8 cellular contexts compared by ENCODE assay signal in the genomic region with DNA sequence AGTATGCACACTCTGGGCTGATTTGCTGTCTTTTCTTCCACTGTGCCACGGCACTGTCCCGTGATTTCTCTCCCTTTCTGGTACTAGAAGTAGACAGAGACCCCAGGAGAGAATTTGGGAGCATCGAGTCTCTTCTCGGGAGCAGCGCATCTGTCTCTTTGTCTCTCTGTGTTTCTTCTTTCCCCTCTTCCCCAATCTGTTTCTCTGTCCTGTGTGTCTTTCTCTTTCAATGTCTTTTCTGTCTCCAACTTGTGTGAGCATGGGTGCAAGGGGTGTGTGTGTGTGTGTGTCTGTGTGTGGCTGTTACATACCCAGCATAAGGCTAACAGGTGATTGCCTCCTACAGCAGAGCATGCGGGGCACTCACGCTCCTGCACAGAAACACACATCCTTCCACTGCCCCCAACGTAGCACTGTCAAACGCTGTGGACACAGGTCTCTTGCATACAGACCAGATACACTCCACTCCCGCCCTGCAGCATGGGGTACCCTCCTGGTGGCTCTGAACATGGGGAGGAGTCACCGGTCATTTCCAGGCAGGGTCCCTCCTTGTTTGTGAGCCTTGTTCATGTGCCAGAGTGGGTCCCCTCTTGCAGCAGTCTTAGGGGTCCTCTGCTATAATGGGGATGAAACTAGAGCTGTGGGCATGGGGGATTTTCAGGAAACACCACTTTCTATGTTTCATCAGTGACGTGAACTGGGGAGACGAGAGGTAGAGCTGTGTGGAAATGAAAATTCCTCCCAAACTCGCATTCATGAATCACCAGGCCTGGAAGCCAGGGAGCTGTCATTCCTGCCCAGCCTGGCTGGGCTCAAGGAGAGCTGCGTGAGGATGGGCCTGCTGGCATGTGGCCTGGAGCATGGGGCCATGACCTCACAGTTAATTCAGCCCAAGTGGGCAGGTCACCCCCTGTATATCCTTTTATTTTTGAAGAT. TPM values are rescaled to one million over a fixed set of nuclear protein-coding genes. Genes with fewer than 3 reads are reported as not detected.
DNase-seq lines count a peak whose midpoint lies in the region; ATAC-seq and TF ChIP-seq lines count a peak whose summit lies in the region.

No MANE protein-coding gene starts in this region.

- no peaks in the 10 kb centered on the region for H3K36me3 ChIP-seq in colonic mucosa
- no peaks in the 10 kb centered on the region for H3K36me3 ChIP-seq in mucosa of rectum (ENCODE audit: control insufficient read depth in 2 of 2, insufficient read depth in 2 of 2, low read length in 2 of 2)
- H3K36me3 ChIP-seq in effector memory CD4-positive, alpha-beta T cell (ENCODE audit: control insufficient read depth, insufficient read depth, low read length): no peaks in the 10 kb centered on the region

- DNase-seq in AG08396 (ENCODE audit: low spot score) (peak; percentile 93), LHCN-M2 (ENCODE audit: low read depth) (peak; percentile 91), colonic mucosa (no peak)
- DNase-seq in activated effector memory CD4-positive, alpha-beta T cell treated with anti-CD3 and anti-CD28 coated beads, Interleukin-2, amount 50 U/mL, for 16 hours: no peak
- no peak for DNase-seq in effector memory CD4-positive, alpha-beta T cell

- H3K9me3 ChIP-seq in colonic mucosa: no peaks in the 10 kb centered on the region
- no peaks in the 10 kb centered on the region for H3K9me3 ChIP-seq in mucosa of rectum (ENCODE audit: control insufficient read depth in 2 of 2, low read length in 2 of 2)
- no peaks in the 10 kb centered on the region for H3K9me3 ChIP-seq in effector memory CD4-positive, alpha-beta T cell (ENCODE audit: control insufficient read depth, low read length)

- ATAC-seq in GM19463 (IDR thresholded peaks at IDR 0.05; ENCODE audit: unreplicated experiment) (no peak), HG02759 (IDR thresholded peaks at IDR 0.05; ENCODE audit: unreplicated experiment) (no peak)

- no peak for TF ChIP-seq CTCF in colonic mucosa (IDR thresholded peaks at IDR 0.05)

- H3K27me3 ChIP-seq in colonic mucosa (peaks cover 12% of the 10 kb centered on the region), mucosa of rectum (ENCODE audit: control insufficient read depth in 2 of 2, insufficient read depth in 2 of 2, low read length in 2 of 2) (peaks cover 8 to 32% of the 10 kb centered on the region in 2 donors)
- H3K27me3 ChIP-seq in effector memory CD4-positive, alpha-beta T cell (replicated peaks; ENCODE audit: control insufficient read depth, insufficient read depth, low read length, poor library complexity, severe bottlenecking): peaks cover 10% of the 10 kb centered on the region

- H3K4me3 ChIP-seq in colonic mucosa (peak overlapping the region; percentile 26), mucosa of rectum (ENCODE audit: low read length in 2 of 2) (peak overlapping the region; percentile 35 to 45)
- H3K4me3 ChIP-seq in effector memory CD4-positive, alpha-beta T cell (ENCODE audit: insufficient read depth, low read depth, low read length, poor library complexity, severe bottlenecking): no peak overlapping the region

- H3K9ac ChIP-seq in colonic mucosa (ENCODE audit: low read depth in 2 of 2, low read length in 2 of 2) (peak overlapping the region; percentile 21 to 66), mucosa of rectum (ENCODE audit: low read depth in 1 of 2, low read length in 2 of 2) (peak overlapping the region in 1 of 2 donors; percentile 6)

- H3K27ac ChIP-seq in colonic mucosa (peak overlapping the region; percentile 55), mucosa of rectum (ENCODE audit: low read depth in 2 of 2, low read length in 2 of 2) (peak overlapping the region; percentile 32 to 37)
- no peak overlapping the region for H3K27ac ChIP-seq in effector memory CD4-positive, alpha-beta T cell (ENCODE audit: insufficient read depth, low read length, poor library complexity, severe bottlenecking)

- H3K4me1 ChIP-seq in colonic mucosa (no peaks in the 10 kb centered on the region), mucosa of rectum (ENCODE audit: control insufficient read depth in 2 of 2, insufficient read depth in 2 of 2, low read length in 2 of 2) (no peaks in the 10 kb centered on the region)
- no peaks in the 10 kb centered on the region for H3K4me1 ChIP-seq in effector memory CD4-positive, alpha-beta T cell (ENCODE audit: control insufficient read depth, insufficient read depth, low read length, poor library complexity, severe bottlenecking)

- intact Hi-C loops in colonic mucosa (cut with DNase I): no loop called here

RNA-seq across cellular contexts. Expression of a gene that starts 1.0 kb away (rescaled TPM):
- total RNA-seq in LHCN-M2 (2014; rRNA removed) (2.4 and 2.7 TPM in 2 replicates), colonic mucosa (1 to 10 TPM in 1 of 2 donors, under 1 TPM in 1; 0.93 to 1.5 TPM)
- polyA plus RNA-seq in LHCN-M2 (2012): 2.5 TPM

Comparison
In these comparisons a context has a peak if more than half of its experiments do, and no peak if none do; other contexts are left out.
1. DNase-seq: peak in AG08396 (single experiment) and LHCN-M2 (single experiment); none in colonic mucosa (single experiment), activated effector memory CD4-positive, alpha-beta T cell treated with anti-CD3 and anti-CD28 coated beads, Interleukin-2, amount 50 U/mL, for 16 hours (single experiment) and effector memory CD4-positive, alpha-beta T cell (0 of 3).